ENCODE assay signal across 10 cellular contexts in genomic region chr7:55439627-55440026, GRCh38.
DNase-seq lines count a peak whose midpoint lies in the region; ATAC-seq and TF ChIP-seq lines count a peak whose summit lies in the region.
"Had no signal": no experiment of that assay in that cellular context is flagged by ENCODE, and none has a peak within 500 bp of the region (broad histone marks: within the 10 kb centered on the region; RNA-seq: fewer than 3 reads in every experiment).

No MANE protein-coding gene starts in this region.

- H3F3A ChIP-seq in GM23338 (replicated peaks; ENCODE audit: low read depth): no peaks in the 10 kb centered on the region

- DNase-seq in activated CD4-positive, CD25-positive, alpha-beta regulatory T cell treated with anti-CD3 and anti-CD28 coated beads, Interleukin-2, amount 50 U/mL, for 72 hours: no peak
- DNase-seq in NCI-H1105 (lab: John Stamatoyannopoulos, UW) (peak; percentile 66), anterior cingulate cortex (lab: John Stamatoyannopoulos, UW) (peak in 45 of 58 donors; percentile 12 to 87 (median 56)), posterior cingulate gyrus (peak in 8 of 10 donors; percentile 69 to 97 (median 80)), AML-193 (lab: John Stamatoyannopoulos, UW) (no peak), GM23338 (ENCODE audit: low spot score) (no peak)
- DNase-seq: HCEC 1CT had no signal

- no peaks in the 10 kb centered on the region for H3K9me3 Mint-ChIP-seq in GM23338

- H3K4me3 Mint-ChIP-seq in GM23338: no peak overlapping the region
- H3K4me3 Mint-ChIP-seq: dendritic cell treated with granulocyte-macrophage colony-stimulating factor and Interleukin-4, amounts not matched to agents 40 ng/mL and 50 ng/mL, for 4 days had no signal

- no peaks in the 10 kb centered on the region for H3K36me3 Mint-ChIP-seq in GM23338 (ENCODE audit: low read depth)

- intact Hi-C loops in posterior cingulate gyrus (cut with DNase I): loop anchor here (10.0 kb wide), 1 partner anchor 155 kb away; no protein-coding TSS in a partner anchor

- TF ChIP-seq CTCF in GM23338 (conservative IDR thresholded peaks at IDR 0.05; ENCODE audit: low read depth in 2 of 2): no peak

- H2AFZ ChIP-seq in GM23338: no peak overlapping the region

- no peaks in the 10 kb centered on the region for H3K4me1 ChIP-seq in GM23338 (ENCODE audit: insufficient read depth)

- peaks cover 13% of the 10 kb centered on the region for H3K27me3 Mint-ChIP-seq in GM23338 (ENCODE audit: insufficient read depth, low read depth, poor library complexity)
- H3K27me3 Mint-ChIP-seq: dendritic cell treated with granulocyte-macrophage colony-stimulating factor and Interleukin-4, amounts not matched to agents 40 ng/mL and 50 ng/mL, for 4 days had no signal

- H3K4me1 Mint-ChIP-seq in GM23338: peaks cover 6% of the 10 kb centered on the region; the same call in 2 of the 3 replicates

- H4K20me1 ChIP-seq in GM23338 (replicated peaks; ENCODE audit: insufficient read depth): no peaks in the 10 kb centered on the region

- no peaks in the 10 kb centered on the region for H3K36me3 ChIP-seq in GM23338 (ENCODE audit: insufficient read depth)

- H3K4me3 ChIP-seq in GM23338: no peak overlapping the region

- no peaks in the 10 kb centered on the region for H3K9me2 ChIP-seq in GM23338 (ENCODE audit: insufficient read depth)

- H3K4me2 ChIP-seq in GM23338: no peak overlapping the region

- H3K27ac ChIP-seq in GM23338 (ENCODE audit: low read depth): no peak overlapping the region

- ATAC-seq in activated CD4-positive, CD25-positive, alpha-beta regulatory T cell treated with anti-CD3 and anti-CD28 coated beads, Interleukin-2, amount 50 U/mL, for 24 hours: peak; percentile 21 to 30
- ATAC-seq in HG03457 (IDR thresholded peaks at IDR 0.05; ENCODE audit: unreplicated experiment): no peak
- ATAC-seq in GM23338: no peak

- H3K27me3 ChIP-seq in GM23338 (ENCODE audit: insufficient read depth): no peaks in the 10 kb centered on the region

- no peak overlapping the region for H3K27ac Mint-ChIP-seq in GM23338
- H3K27ac Mint-ChIP-seq: dendritic cell treated with granulocyte-macrophage colony-stimulating factor and Interleukin-4, amounts not matched to agents 40 ng/mL and 50 ng/mL, for 4 days had no signal

- no peaks in the 10 kb centered on the region for H3K79me2 ChIP-seq in GM23338 (replicated peaks; ENCODE audit: insufficient read depth)

TF ChIP-seq in GM23338, 12 proteins besides CTCF, POLR2A, EP300 and RAD21:
- TF ChIP-seq EZH2phosphoT487 (IDR thresholded peaks at IDR 0.05; ENCODE audit: unreplicated experiment) (no peak), ETS1 (IDR thresholded peaks at IDR 0.05) (no peak), ZNF462 (CRISPR knock-in tag; IDR thresholded peaks at IDR 0.05) (no peak), REST (IDR thresholded peaks at IDR 0.05; ENCODE audit: unreplicated experiment) (no peak), ZNF114 (CRISPR knock-in tag; IDR thresholded peaks at IDR 0.05) (no peak)
TF ChIP-seq in GM23338: peak in this region for 0.

Comparison
In these comparisons a context has a peak if more than half of its experiments do, and no peak if none do; other contexts are left out.
1. ATAC-seq: peak in activated CD4-positive, CD25-positive, alpha-beta regulatory T cell treated with anti-CD3 and anti-CD28 coated beads, Interleukin-2, amount 50 U/mL, for 24 hours (2 of 2); none in HG03457 (single experiment) and GM23338 (single experiment).
2. DNase-seq: peak in NCI-H1105 (single experiment), anterior cingulate cortex (45 of 58) and posterior cingulate gyrus (8 of 10); none in activated CD4-positive, CD25-positive, alpha-beta regulatory T cell treated with anti-CD3 and anti-CD28 coated beads, Interleukin-2, amount 50 U/mL, for 72 hours (single experiment), AML-193 (0 of 2) and GM23338 (single experiment).